17 cellular contexts compared by ENCODE assay signal in genomic region chr12:93203361-93203760, GRCh38.
DNase-seq lines count a peak whose midpoint lies in the region; ATAC-seq, FAIRE-seq and TF ChIP-seq lines count a peak whose summit lies in the region.
"Had no signal": no experiment of that assay in that cellular context is flagged by ENCODE, and none has a peak within 500 bp of the region (broad histone marks: within the 10 kb centered on the region; RNA-seq: fewer than 3 reads in every experiment).

No MANE protein-coding gene starts in this region.

- POLR2A ChIA-PET in endothelial cell of umbilical vein (lab: Charles Lee), result no interaction called here
- POLR2A ChIA-PET in activated CD4-positive, alpha-beta T cell treated with anti-CD3 and anti-CD28 coated beads for 36 hours (lab: Charles Lee), result no interaction called here

- BruUV-seq in endothelial cell of umbilical vein (replicated peaks; lab: Mats Ljungman, UMichigan), result no TSS peak

- H3K27me3 Mint-ChIP-seq in mesothelial cell of epicardium (ENCODE audit: low read depth), result no peaks in the 10 kb centered on the region
- peaks cover 6% of the 10 kb centered on the region for H3K27me3 Mint-ChIP-seq in activated CD4-positive, alpha-beta T cell treated with anti-CD3 and anti-CD28 coated beads for 36 hours

- peak overlapping the region; percentile 42 for H3K4me2 ChIP-seq in endothelial cell of umbilical vein (ENCODE audit: insufficient read depth, low read length)
- H3K4me2 ChIP-seq: BLaER1, GM23338 had no signal

- dilution Hi-C loops in endothelial cell of umbilical vein (cut with MboI; ENCODE audit: extremely low pct_ligation_motif_present, low sequenced_read_pairs), result no loop called here

- TF ChIP-seq CTCF in endothelial cell of umbilical vein (IDR thresholded peaks at IDR 0.05; ENCODE audit: extremely low read depth in 1 of 2, insufficient read depth in 1 of 2, low read depth in 1 of 2, low read length in 2 of 2) (no peak), mesothelial cell of epicardium (IDR thresholded peaks at IDR 0.05; ENCODE audit: unreplicated experiment) (no peak), GM13976 (IDR thresholded peaks at IDR 0.05; ENCODE audit: borderline replicate concordance, control extremely low read depth, extremely low read depth, insufficient read depth, missing control alignments) (no peak), gastroesophageal sphincter (IDR thresholded peaks at IDR 0.05) (no peak)

- intact Hi-C loops in endothelial cell of umbilical vein (cut with micrococcal nuclease), result loop anchor here (5.0 kb wide), 1 partner anchor 176 kb away; no protein-coding TSS in a partner anchor
- intact Hi-C loops in activated CD4-positive, alpha-beta T cell treated with anti-CD3 and anti-CD28 coated beads for 36 hours (cut with DNase I, micrococcal nuclease), result no loop called here

- H3K4me1 Mint-ChIP-seq in mesothelial cell of epicardium, result peaks cover 33% of the 10 kb centered on the region
- no peaks in the 10 kb centered on the region for H3K4me1 Mint-ChIP-seq in activated CD4-positive, alpha-beta T cell treated with anti-CD3 and anti-CD28 coated beads for 36 hours
- H3K4me1 Mint-ChIP-seq: CD14-positive monocyte had no signal

- no peaks in the 10 kb centered on the region for H3K36me3 ChIP-seq in adipocyte (ENCODE audit: control insufficient read depth, insufficient read depth, low read length, severe bottlenecking)
- H3K36me3 ChIP-seq in endothelial cell of umbilical vein (ENCODE audit: control insufficient read depth in 2 of 2, extremely low read depth in 1 of 2, insufficient read depth in 2 of 2, low read length in 2 of 2), result no peaks in the 10 kb centered on the region
- no peaks in the 10 kb centered on the region for H3K36me3 ChIP-seq in gastroesophageal sphincter
- H3K36me3 ChIP-seq: BLaER1 had no signal

- no peaks in the 10 kb centered on the region for H3K27me3 ChIP-seq in adipocyte (replicated peaks; ENCODE audit: control insufficient read depth, insufficient read depth, low read length)
- H3K27me3 ChIP-seq in endothelial cell of umbilical vein (ENCODE audit: control insufficient read depth in 2 of 2, insufficient read depth in 2 of 2, low read length in 2 of 2), result no peaks in the 10 kb centered on the region
- H3K27me3 ChIP-seq in gastroesophageal sphincter, result no peaks in the 10 kb centered on the region
- H3K27me3 ChIP-seq: BLaER1 had no signal

- H3K27ac ChIP-seq in endothelial cell of umbilical vein (ENCODE audit: insufficient read depth, low read depth, low read length), result no peak overlapping the region
- no peak overlapping the region for H3K27ac ChIP-seq in gastroesophageal sphincter
- H3K27ac ChIP-seq: BLaER1 had no signal

- no peak for ATAC-seq in activated CD4-positive, alpha-beta T cell treated with anti-CD3 and anti-CD28 coated beads for 36 hours
- ATAC-seq in gastroesophageal sphincter, result no peak
- ATAC-seq: GM23338 had no signal

- H3K4me1 ChIP-seq in adipocyte (ENCODE audit: control insufficient read depth, insufficient read depth, low read length) (peaks cover 14% of the 10 kb centered on the region), endothelial cell of umbilical vein (ENCODE audit: control insufficient read depth, extremely low read depth, insufficient read depth, low read length) (peaks cover 16% of the 10 kb centered on the region), gastroesophageal sphincter (no peaks in the 10 kb centered on the region)
- H3K4me1 ChIP-seq: BLaER1 had no signal

- no peaks in the 10 kb centered on the region for H3K36me3 Mint-ChIP-seq in mesothelial cell of epicardium
- H3K36me3 Mint-ChIP-seq in activated CD4-positive, alpha-beta T cell treated with anti-CD3 and anti-CD28 coated beads for 36 hours (ENCODE audit: low read depth), result no peaks in the 10 kb centered on the region
- H3K36me3 Mint-ChIP-seq: CD14-positive monocyte; CD4-positive, alpha-beta memory T cell had no signal

- CTCF ChIA-PET in endothelial cell of umbilical vein (lab: Charles Lee), result interaction anchor here (1.3 kb wide), 1 partner anchor 10 kb away, joined by 3 read pairs; no protein-coding TSS in a partner anchor
- CTCF ChIA-PET in activated CD4-positive, alpha-beta T cell treated with anti-CD3 and anti-CD28 coated beads for 36 hours (lab: Charles Lee), result interaction anchor here (0.7 kb wide), 1 partner anchor 9 kb away, joined by 3 read pairs; no protein-coding TSS in a partner anchor

- peak; percentile 86 for FAIRE-seq in endothelial cell of umbilical vein (lab: Jason Lieb, UNC)
- FAIRE-seq: A204.1, GM12892, H54 had no signal

- no peak overlapping the region for H2AFZ ChIP-seq in endothelial cell of umbilical vein (ENCODE audit: low read depth, low read length)
- H2AFZ ChIP-seq: GM23338 had no signal

- H3K9me3 Mint-ChIP-seq in mesothelial cell of epicardium, result no peaks in the 10 kb centered on the region
- no peaks in the 10 kb centered on the region for H3K9me3 Mint-ChIP-seq in activated CD4-positive, alpha-beta T cell treated with anti-CD3 and anti-CD28 coated beads for 36 hours (ENCODE audit: low read depth)

- no peaks in the 10 kb centered on the region for H4K20me1 ChIP-seq in endothelial cell of umbilical vein (replicated peaks; ENCODE audit: control insufficient read depth, extremely low read depth, insufficient read depth, low read length)
- H4K20me1 ChIP-seq: BLaER1 had no signal

- H3K9ac ChIP-seq in adipocyte (ENCODE audit: low read length), result no peak overlapping the region
- H3K9ac ChIP-seq in endothelial cell of umbilical vein (replicated peaks; ENCODE audit: extremely low read depth, insufficient read depth, low read length), result no peak overlapping the region
- H3K9ac ChIP-seq: BLaER1 had no signal

- H3K27ac Mint-ChIP-seq in mesothelial cell of epicardium, result peak overlapping the region; percentile 62
- H3K27ac Mint-ChIP-seq in activated CD4-positive, alpha-beta T cell treated with anti-CD3 and anti-CD28 coated beads for 36 hours, result no peak overlapping the region
- H3K27ac Mint-ChIP-seq: CD14-positive monocyte; CD4-positive, alpha-beta memory T cell; GM23338 had no signal

- in situ Hi-C loops in GM13976 (cut with MboI; ENCODE audit: low sequenced_read_pairs, unreplicated experiment), result no loop called here

- WGBS in gastroesophageal sphincter (ENCODE audit: low coverage in 1 of 2), 2 donors, result 26 to 40% methylated on average over 2 of the region's 2 CpGs

- no peak for TF ChIP-seq EP300 in gastroesophageal sphincter (IDR thresholded peaks at IDR 0.05)

- H3K4me3 ChIP-seq in adipocyte (ENCODE audit: low read length) (no peak overlapping the region), endothelial cell of umbilical vein (replicated peaks in 1 of 3; ENCODE audit: insufficient read depth in 1 of 3, low read depth in 1 of 3, low read length in 3 of 3) (no peak overlapping the region), gastroesophageal sphincter (no peak overlapping the region)
- H3K4me3 ChIP-seq: BLaER1, GM23338 had no signal

- no peaks in the 10 kb centered on the region for H3K9me3 ChIP-seq in adipocyte (ENCODE audit: control insufficient read depth, low read length)
- H3K9me3 ChIP-seq in endothelial cell of umbilical vein (replicated peaks; ENCODE audit: control insufficient read depth, insufficient read depth, low read length), result no peaks in the 10 kb centered on the region
- H3K9me3 ChIP-seq in gastroesophageal sphincter, result no peaks in the 10 kb centered on the region
- H3K9me3 ChIP-seq: BLaER1 had no signal

- no peak overlapping the region for H3K4me3 Mint-ChIP-seq in mesothelial cell of epicardium
- H3K4me3 Mint-ChIP-seq in activated CD4-positive, alpha-beta T cell treated with anti-CD3 and anti-CD28 coated beads for 36 hours, result no peak overlapping the region
- H3K4me3 Mint-ChIP-seq: CD14-positive monocyte; CD4-positive, alpha-beta memory T cell; GM23338 had no signal

- no peaks in the 10 kb centered on the region for H3K9me1 ChIP-seq in endothelial cell of umbilical vein (replicated peaks; ENCODE audit: control insufficient read depth, extremely low read depth, insufficient read depth, low read length)

- no peaks in the 10 kb centered on the region for H3K79me2 ChIP-seq in endothelial cell of umbilical vein (ENCODE audit: control insufficient read depth, insufficient read depth, low read length)

- TF ChIP-seq POLR2A in endothelial cell of umbilical vein (IDR thresholded peaks at IDR 0.05; ENCODE audit: low read depth, low read length) (no peak), gastroesophageal sphincter (IDR thresholded peaks at IDR 0.05) (no peak)

- DNase-seq in adipocyte (ENCODE audit: low read depth) (peak; percentile 50), endothelial cell of umbilical vein (ENCODE audit: low read depth, low spot score) (peak; percentile 85), mesothelial cell of epicardium (ENCODE audit: low spot score in 2 of 2, unreplicated experiment in 2 of 2) (no peak), GM13976 (ENCODE audit: low spot score) (no peak)
- no peak for DNase-seq in activated CD4-positive, alpha-beta T cell treated with anti-CD3 and anti-CD28 coated beads for 36 hours
- DNase-seq: CD4-positive, alpha-beta memory T cell; DMS153; DMS79; EL; HCEC 1CT had no signal

TF ChIP-seq in endothelial cell of umbilical vein, 7 proteins besides CTCF, POLR2A, EP300 and RAD21:
- TF ChIP-seq POLR2AphosphoS5 (IDR thresholded peaks at IDR 0.05; ENCODE audit: insufficient read depth, low read depth, low read length), result no peak
- peak; percentile 8 for TF ChIP-seq JUN (IDR thresholded peaks at IDR 0.05; ENCODE audit: borderline replicate concordance, insufficient read depth, insufficient read length, low read depth)
- no peak for TF ChIP-seq EZH2 (IDR thresholded peaks at IDR 0.05; ENCODE audit: borderline replicate concordance, low read depth, low read length, severe bottlenecking)
- peak; percentile 43 for TF ChIP-seq GATA2 (IDR thresholded peaks at IDR 0.05; ENCODE audit: insufficient read depth, insufficient read length, low read depth, low read length)
- TF ChIP-seq FOS (IDR thresholded peaks at IDR 0.05; ENCODE audit: borderline replicate concordance, insufficient read depth, low read length), result peak; percentile 9
- no peak for TF ChIP-seq MAX (IDR thresholded peaks at IDR 0.05; ENCODE audit: insufficient read depth, insufficient read length)
- no peak for TF ChIP-seq MYC (IDR thresholded peaks at IDR 0.05; ENCODE audit: low read depth, low read length)

Comparison
In these comparisons a context has a peak if more than half of its experiments do, and no peak if none do; other contexts are left out.
1. DNase-seq: peak in adipocyte (single experiment) and endothelial cell of umbilical vein (single experiment); none in mesothelial cell of epicardium (0 of 2), GM13976 (single experiment) and activated CD4-positive, alpha-beta T cell treated with anti-CD3 and anti-CD28 coated beads for 36 hours (single experiment).